ENCODE assay signal across 14 cellular contexts in genomic region chr3:56693750-56694149, GRCh38. TPM values are rescaled to one million over a fixed set of nuclear protein-coding genes. Genes with fewer than 3 reads are reported as not detected.
A peak's percentile ranks its signal among the peaks of the same experiment; 100 is the strongest.
DNase-seq lines count a peak whose midpoint lies in the region; ATAC-seq and TF ChIP-seq lines count a peak whose summit lies in the region.
"Had no signal": no experiment of that assay in that cellular context is flagged by ENCODE, and none has a peak within 500 bp of the region (broad histone marks: within the 10 kb centered on the region; RNA-seq: fewer than 3 reads in every experiment).

No MANE protein-coding gene starts in this region.

- H3K27me3 ChIP-seq in DND-41 (ENCODE audit: insufficient read depth, low read length, poor library complexity): no peaks in the 10 kb centered on the region
- H3K27me3 ChIP-seq: Peyer's patch had no signal

- no peak overlapping the region for H3K4me3 ChIP-seq in DND-41 (ENCODE audit: low read depth in 1 of 2, low read length in 2 of 2)
- H3K4me3 ChIP-seq: Peyer's patch had no signal

- H3K4me2 ChIP-seq in DND-41 (ENCODE audit: insufficient read depth, low read length): peak overlapping the region; percentile 66; the same call in 1 of the 2 replicates

- H3K27ac ChIP-seq in DND-41 (ENCODE audit: low read length): peak overlapping the region; percentile 10; the same call in 1 of the 2 replicates
- H3K27ac ChIP-seq: Peyer's patch, VCaP had no signal

- ATAC-seq in DND-41 (ENCODE audit: insufficient read depth, low read depth) (no peak), left ventricle myocardium superior (peak; percentile 76), GM18511 (IDR thresholded peaks at IDR 0.05; ENCODE audit: unreplicated experiment) (no peak), HG03095 (IDR thresholded peaks at IDR 0.05; ENCODE audit: unreplicated experiment) (no peak), HG03280 (IDR thresholded peaks at IDR 0.05; ENCODE audit: unreplicated experiment) (no peak)
- ATAC-seq: left colon; stimulated activated memory B cell treated with anti-CD40 and anti-IgM and Interleukin-4, amounts not matched to agents 10 μg/mL and 1 μg/mL and 100 μg/mL, for 72 hours had no signal

- H3K36me3 ChIP-seq in DND-41 (ENCODE audit: insufficient read depth, low read length): no peaks in the 10 kb centered on the region
- H3K36me3 ChIP-seq: Peyer's patch had no signal

- TF ChIP-seq CTCF in DND-41 (IDR thresholded peaks at IDR 0.05; ENCODE audit: borderline replicate concordance, extremely low read depth, low read length, poor library complexity, severe bottlenecking): no peak

- peaks cover 45% of the 10 kb centered on the region for H3K4me1 ChIP-seq in DND-41 (ENCODE audit: insufficient read depth, low read length)
- H3K4me1 ChIP-seq: Peyer's patch had no signal

- H2AFZ ChIP-seq in DND-41 (ENCODE audit: low read depth, low read length): no peak overlapping the region

- no peaks in the 10 kb centered on the region for H3K79me2 ChIP-seq in DND-41 (ENCODE audit: insufficient read depth, low read length)

- H3K9ac ChIP-seq in DND-41 (ENCODE audit: low read depth, low read length): no peak overlapping the region

- intact Hi-C loops in left ventricle myocardium superior (cut with micrococcal nuclease): no loop called here

- H4K20me1 ChIP-seq in DND-41 (ENCODE audit: insufficient read depth, low read length): no peaks in the 10 kb centered on the region

- no peaks in the 10 kb centered on the region for H3K9me3 ChIP-seq in DND-41 (ENCODE audit: insufficient read depth, low read length, severe bottlenecking)
- H3K9me3 ChIP-seq: Peyer's patch had no signal

- DNase-seq in Ammon's horn (ENCODE audit: low spot score): peak; percentile 16
- DNase-seq in DND-41: no peak
- DNase-seq in SKM-1 (lab: John Stamatoyannopoulos, UW; ENCODE audit: unreplicated experiment): peak; percentile 86
- no peak for DNase-seq in left ventricle myocardium superior
- no peak for DNase-seq in DMS 273 treated with DMSO at 0.1 percent for 48 hours (lab: John Stamatoyannopoulos, UW)
- DNase-seq: activated naive CD4-positive, alpha-beta T cell; left colon; NCI-H2227 treated with DMSO at 0.1 percent for 48 hours; Peyer's patch had no signal

RNA-seq across cellular contexts. Expression of gene TASOR, which starts 10.7 kb away (rescaled TPM):
- total RNA-seq in left ventricle myocardium superior: 23.2 TPM

Comparison
In these comparisons a context has a peak if more than half of its experiments do, and no peak if none do; other contexts are left out.
1. DNase-seq: peak in Ammon's horn (single experiment) and SKM-1 (single experiment); none in DND-41 (single experiment), left ventricle myocardium superior (single experiment) and DMS 273 treated with DMSO at 0.1 percent for 48 hours (single experiment).